1 cellular context compared by ENCODE assay signal in the genomic region with DNA sequence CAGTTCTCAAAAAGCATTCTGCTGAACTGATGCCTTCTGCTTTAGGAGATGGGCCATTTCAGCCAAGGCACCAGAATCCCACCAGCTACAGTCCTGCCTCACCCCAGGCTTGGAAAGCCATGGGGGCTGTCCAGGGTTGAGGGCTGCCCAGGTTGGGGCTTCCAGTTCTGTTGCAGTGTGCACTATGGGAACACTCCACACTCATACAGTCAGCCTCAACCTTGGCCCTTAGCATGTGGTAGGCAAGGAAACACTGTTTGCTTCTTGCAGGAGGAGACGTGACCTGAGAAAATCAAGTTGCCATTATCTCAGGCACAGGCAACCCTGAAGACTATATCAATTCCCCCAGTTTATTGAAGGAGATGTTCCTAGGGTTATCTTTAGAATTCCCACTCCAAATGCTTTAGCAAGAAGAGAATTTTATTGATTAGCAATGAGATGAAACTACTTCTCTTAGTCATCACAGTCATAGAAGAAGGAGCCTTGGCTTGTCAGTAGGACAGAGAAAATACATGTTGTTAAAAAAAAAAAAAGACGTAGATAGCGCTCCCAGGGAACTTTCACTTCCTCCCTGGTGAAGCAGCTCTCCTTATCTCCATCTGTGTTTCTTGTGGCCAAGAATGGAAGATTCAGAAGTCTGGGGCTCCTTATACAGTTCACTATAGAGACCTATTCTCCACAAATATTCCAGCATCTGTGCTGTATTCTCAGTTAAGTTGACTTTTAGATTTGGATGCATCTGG.
TF ChIP-seq lines count a peak whose summit lies in the region.

No MANE protein-coding gene starts in this region.

TF ChIP-seq in SK-N-SH treated with all-trans-retinoic acid at 6 μM for 48 hours, 23 proteins besides CTCF, POLR2A, EP300 and RAD21 (continued from another document):
- TF ChIP-seq, protein P1, sequence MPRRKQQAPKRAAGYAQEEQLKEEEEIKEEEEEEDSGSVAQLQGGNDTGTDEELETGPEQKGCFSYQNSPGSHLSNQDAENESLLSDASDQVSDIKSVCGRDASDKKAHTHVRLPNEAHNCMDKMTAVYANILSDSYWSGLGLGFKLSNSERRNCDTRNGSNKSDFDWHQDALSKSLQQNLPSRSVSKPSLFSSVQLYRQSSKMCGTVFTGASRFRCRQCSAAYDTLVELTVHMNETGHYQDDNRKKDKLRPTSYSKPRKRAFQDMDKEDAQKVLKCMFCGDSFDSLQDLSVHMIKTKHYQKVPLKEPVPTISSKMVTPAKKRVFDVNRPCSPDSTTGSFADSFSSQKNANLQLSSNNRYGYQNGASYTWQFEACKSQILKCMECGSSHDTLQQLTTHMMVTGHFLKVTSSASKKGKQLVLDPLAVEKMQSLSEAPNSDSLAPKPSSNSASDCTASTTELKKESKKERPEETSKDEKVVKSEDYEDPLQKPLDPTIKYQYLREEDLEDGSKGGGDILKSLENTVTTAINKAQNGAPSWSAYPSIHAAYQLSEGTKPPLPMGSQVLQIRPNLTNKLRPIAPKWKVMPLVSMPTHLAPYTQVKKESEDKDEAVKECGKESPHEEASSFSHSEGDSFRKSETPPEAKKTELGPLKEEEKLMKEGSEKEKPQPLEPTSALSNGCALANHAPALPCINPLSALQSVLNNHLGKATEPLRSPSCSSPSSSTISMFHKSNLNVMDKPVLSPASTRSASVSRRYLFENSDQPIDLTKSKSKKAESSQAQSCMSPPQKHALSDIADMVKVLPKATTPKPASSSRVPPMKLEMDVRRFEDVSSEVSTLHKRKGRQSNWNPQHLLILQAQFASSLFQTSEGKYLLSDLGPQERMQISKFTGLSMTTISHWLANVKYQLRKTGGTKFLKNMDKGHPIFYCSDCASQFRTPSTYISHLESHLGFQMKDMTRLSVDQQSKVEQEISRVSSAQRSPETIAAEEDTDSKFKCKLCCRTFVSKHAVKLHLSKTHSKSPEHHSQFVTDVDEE (CRISPR knock-in tag; IDR thresholded peaks at IDR 0.05) = no peak
- TF ChIP-seq ZFP3 (CRISPR knock-in tag; IDR thresholded peaks at IDR 0.05) = no peak
- no peak for TF ChIP-seq TCF4 (CRISPR knock-in tag; IDR thresholded peaks at IDR 0.05; ENCODE audit: borderline replicate concordance)
- TF ChIP-seq, protein P2, sequence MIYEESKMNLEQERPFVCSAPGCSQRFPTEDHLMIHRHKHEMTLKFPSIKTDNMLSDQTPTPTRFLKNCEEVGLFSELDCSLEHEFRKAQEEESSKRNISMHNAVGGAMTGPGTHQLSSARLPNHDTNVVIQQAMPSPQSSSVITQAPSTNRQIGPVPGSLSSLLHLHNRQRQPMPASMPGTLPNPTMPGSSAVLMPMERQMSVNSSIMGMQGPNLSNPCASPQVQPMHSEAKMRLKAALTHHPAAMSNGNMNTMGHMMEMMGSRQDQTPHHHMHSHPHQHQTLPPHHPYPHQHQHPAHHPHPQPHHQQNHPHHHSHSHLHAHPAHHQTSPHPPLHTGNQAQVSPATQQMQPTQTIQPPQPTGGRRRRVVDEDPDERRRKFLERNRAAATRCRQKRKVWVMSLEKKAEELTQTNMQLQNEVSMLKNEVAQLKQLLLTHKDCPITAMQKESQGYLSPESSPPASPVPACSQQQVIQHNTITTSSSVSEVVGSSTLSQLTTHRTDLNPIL (CRISPR knock-in tag; IDR thresholded peaks at IDR 0.05; ENCODE audit: low read depth) = no peak
- TF ChIP-seq ISL1 (CRISPR knock-in tag; IDR thresholded peaks at IDR 0.05) = no peak
- TF ChIP-seq PPARA (CRISPR knock-in tag; IDR thresholded peaks at IDR 0.05; ENCODE audit: borderline replicate concordance) = no peak
- no peak for TF ChIP-seq ZNF70 (CRISPR knock-in tag; IDR thresholded peaks at IDR 0.05)
- TF ChIP-seq CSDC2 (CRISPR knock-in tag; IDR thresholded peaks at IDR 0.05) = no peak
- TF ChIP-seq ESRRG (CRISPR knock-in tag; IDR thresholded peaks at IDR 0.05) = no peak
- no peak for TF ChIP-seq ARNTL (CRISPR knock-in tag; IDR thresholded peaks at IDR 0.05; ENCODE audit: borderline replicate concordance, low read depth)
- TF ChIP-seq, protein P3, sequence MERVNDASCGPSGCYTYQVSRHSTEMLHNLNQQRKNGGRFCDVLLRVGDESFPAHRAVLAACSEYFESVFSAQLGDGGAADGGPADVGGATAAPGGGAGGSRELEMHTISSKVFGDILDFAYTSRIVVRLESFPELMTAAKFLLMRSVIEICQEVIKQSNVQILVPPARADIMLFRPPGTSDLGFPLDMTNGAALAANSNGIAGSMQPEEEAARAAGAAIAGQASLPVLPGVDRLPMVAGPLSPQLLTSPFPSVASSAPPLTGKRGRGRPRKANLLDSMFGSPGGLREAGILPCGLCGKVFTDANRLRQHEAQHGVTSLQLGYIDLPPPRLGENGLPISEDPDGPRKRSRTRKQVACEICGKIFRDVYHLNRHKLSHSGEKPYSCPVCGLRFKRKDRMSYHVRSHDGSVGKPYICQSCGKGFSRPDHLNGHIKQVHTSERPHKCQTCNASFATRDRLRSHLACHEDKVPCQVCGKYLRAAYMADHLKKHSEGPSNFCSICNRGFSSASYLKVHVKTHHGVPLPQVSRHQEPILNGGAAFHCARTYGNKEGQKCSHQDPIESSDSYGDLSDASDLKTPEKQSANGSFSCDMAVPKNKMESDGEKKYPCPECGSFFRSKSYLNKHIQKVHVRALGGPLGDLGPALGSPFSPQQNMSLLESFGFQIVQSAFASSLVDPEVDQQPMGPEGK (CRISPR knock-in tag; IDR thresholded peaks at IDR 0.05; ENCODE audit: borderline replicate concordance) = no peak
